23 cellular contexts compared by ENCODE assay signal in genomic region chr5:106408141-106408540, GRCh38.
"Had no signal": no experiment of that assay in that cellular context is flagged by ENCODE, and none has a peak within 500 bp of the region (broad histone marks: within the 10 kb centered on the region; RNA-seq: fewer than 3 reads in every experiment).

No MANE protein-coding gene starts in this region.

- H3K4me1 ChIP-seq: breast epithelium had no signal

- H3K27ac ChIP-seq: breast epithelium, SK-N-MC, VCaP had no signal

- H3K9me3 ChIP-seq: breast epithelium had no signal

- H3K4me3 ChIP-seq: breast epithelium, SK-N-MC had no signal

- DNase-seq: activated CD4-positive, alpha-beta memory T cell treated with anti-CD3 and anti-CD28 coated beads, Interleukin-2, amount 10 ng/mL, durations not matched to agents 7 days and 5 days; activated CD4-positive, alpha-beta T cell treated with anti-CD3 and anti-CD28 coated beads for 36 hours; activated CD4-positive, alpha-beta T cell treated with anti-CD3 and anti-CD28 coated beads, Interleukin-2, amount 50 U/mL, for 1 hour; activated gamma-delta T cell; activated naive CD4-positive, alpha-beta T cell treated with anti-CD3 and anti-CD28 coated beads for 36 hours; activated T-cell treated with anti-CD3 and anti-CD28 coated beads for 4 hours; activated T-cell treated with anti-CD3 and anti-CD28 coated beads, Interleukin-2, amount 50 U/mL, for 48 hours; aorta; central memory CD4-positive, alpha-beta T cell; NCI-H1092; NCI-H1417; NCI-H1930; NCI-H2171; NCI-H2227 treated with DMSO at 0.1 percent for 48 hours; NCI-H526; NK-92 treated with Interleukin-12 subunit alpha and Interleukin-12 subunit beta, amount 100 ng/mL, for 24 hours; RPMI8226; T-cell; T-helper 2 cell; T1000 had no signal

- H3K27me3 ChIP-seq: breast epithelium had no signal

- H3K36me3 ChIP-seq: breast epithelium had no signal
